Comparison of ENCODE assay signal across 8 cellular contexts in genomic region chr13:36420437-36420891, GRCh38. TPM values are rescaled to one million over a fixed set of nuclear protein-coding genes. Genes with fewer than 3 reads are reported as not detected.
DNase-seq lines count a peak whose midpoint lies in the region; ATAC-seq and TF ChIP-seq lines count a peak whose summit lies in the region.

No MANE protein-coding gene starts in this region.

- H3K9me3 ChIP-seq in ascending aorta, result peaks cover 0 to 8% of the 10 kb centered on the region in 2 donors
- H3K9me3 ChIP-seq in smooth muscle cell (replicated peaks; ENCODE audit: low read depth), result no peaks in the 10 kb centered on the region

- no peak overlapping the region for H3K4me2 ChIP-seq in smooth muscle cell

- H3K36me3 ChIP-seq in ascending aorta, result no peaks in the 10 kb centered on the region
- H3K36me3 ChIP-seq in smooth muscle cell (ENCODE audit: low read depth), result no peaks in the 10 kb centered on the region

- DNase-seq in 8988T (peak; percentile 52), GM13977 (ENCODE audit: low spot score) (peak; percentile 61), NCI-H187 treated with DMSO at 0.1 percent for 48 hours (lab: John Stamatoyannopoulos, UW) (peak; percentile 57), ascending aorta (ENCODE audit: low spot score in 2 of 2) (peak in 1 of 2 donors; percentile 82), hippocampal formation (lab: John Stamatoyannopoulos, UW) (peak; percentile 61 to 68), smooth muscle cell (lab: John Stamatoyannopoulos, UW; ENCODE audit: unreplicated experiment) (peak; percentile 30)
- peak; percentile 72 for DNase-seq in T-helper 2 cell treated with Interferon-gamma antibody and Interleukin-4, amounts not matched to agents 5 μg/mL and 100 μg/mL, for 36 hours (ENCODE audit: low spot score)

- H3F3A ChIP-seq in smooth muscle cell (ENCODE audit: low read depth), result no peaks in the 10 kb centered on the region

- H3K27ac Mint-ChIP-seq in T-helper 2 cell treated with Interferon-gamma antibody and Interleukin-4, amounts not matched to agents 5 μg/mL and 100 μg/mL, for 36 hours, result peak overlapping the region; percentile 75

- peak; percentile 82 for TF ChIP-seq CTCF in GM13977 (IDR thresholded peaks at IDR 0.05; ENCODE audit: extremely low read depth, insufficient read depth, missing control alignments)
- peak; percentile 25 to 82 (median 81) for TF ChIP-seq CTCF in ascending aorta (IDR thresholded peaks at IDR 0.05)
- TF ChIP-seq CTCF in smooth muscle cell (IDR thresholded peaks at IDR 0.05; ENCODE audit: borderline replicate concordance, insufficient read depth, poor library complexity, severe bottlenecking), result peak; percentile 90

- intact Hi-C loops in ascending aorta (cut with DNase I), result loop anchor here (2.0 to 5.0 kb wide), 2 partner anchors 316 to 562 kb away; no protein-coding TSS in a partner anchor

- H2AFZ ChIP-seq in smooth muscle cell (ENCODE audit: low read depth), result no peak overlapping the region

- no peaks in the 10 kb centered on the region for H4K20me1 ChIP-seq in smooth muscle cell (ENCODE audit: low read depth)

- in situ Hi-C loops in GM13977 (cut with MboI; ENCODE audit: low pct_unique_long_range_greater_than_20kb, low sequenced_read_pairs, unreplicated experiment), result no loop called here

- H3K4me3 ChIP-seq in ascending aorta (no peak overlapping the region), smooth muscle cell (no peak overlapping the region)

- H3K9ac ChIP-seq in smooth muscle cell (ENCODE audit: low read depth), result no peak overlapping the region

- H3K27me3 Mint-ChIP-seq in T-helper 2 cell treated with Interferon-gamma antibody and Interleukin-4, amounts not matched to agents 5 μg/mL and 100 μg/mL, for 36 hours (ENCODE audit: low read depth), result peaks cover 13% of the 10 kb centered on the region

- H3K79me2 ChIP-seq in smooth muscle cell (ENCODE audit: low read depth), result no peaks in the 10 kb centered on the region

- H3K4me3 Mint-ChIP-seq in T-helper 2 cell treated with Interferon-gamma antibody and Interleukin-4, amounts not matched to agents 5 μg/mL and 100 μg/mL, for 36 hours, result peak overlapping the region; percentile 68

- H3K4me1 Mint-ChIP-seq in T-helper 2 cell treated with Interferon-gamma antibody and Interleukin-4, amounts not matched to agents 5 μg/mL and 100 μg/mL, for 36 hours (ENCODE audit: low read depth), result peaks cover 47% of the 10 kb centered on the region

- H3K36me3 Mint-ChIP-seq in T-helper 2 cell treated with Interferon-gamma antibody and Interleukin-4, amounts not matched to agents 5 μg/mL and 100 μg/mL, for 36 hours (ENCODE audit: low read depth), result peaks cover 3% of the 10 kb centered on the region

- no peak overlapping the region for H3K27ac ChIP-seq in ascending aorta
- no peak overlapping the region for H3K27ac ChIP-seq in smooth muscle cell (ENCODE audit: low read depth)

- H3K9me3 Mint-ChIP-seq in T-helper 2 cell treated with Interferon-gamma antibody and Interleukin-4, amounts not matched to agents 5 μg/mL and 100 μg/mL, for 36 hours, result peaks cover 19% of the 10 kb centered on the region

- H3K4me1 ChIP-seq in ascending aorta (no peaks in the 10 kb centered on the region), smooth muscle cell (ENCODE audit: low read depth) (peaks cover 4% of the 10 kb centered on the region)

- H3K27me3 ChIP-seq in ascending aorta (no peaks in the 10 kb centered on the region), smooth muscle cell (ENCODE audit: low read depth) (no peaks in the 10 kb centered on the region)

- WGBS in smooth muscle cell (ENCODE audit: low lambda C conversion rate), result 48% methylated on average over 6 of the region's 6 CpGs

- ATAC-seq in HG02884 (IDR thresholded peaks at IDR 0.05; ENCODE audit: unreplicated experiment), result peak; percentile 93

RNA-seq across cellular contexts. Expression of gene CCNA1, which starts 11.8 kb away (rescaled TPM):
- not detected for total RNA-seq in ascending aorta
- 0.63 and 1.1 TPM in 2 replicates for total RNA-seq in smooth muscle cell
- polyA plus RNA-seq in smooth muscle cell, result not detected in 2 replicates
